29 cellular contexts compared by ENCODE assay signal in genomic region chr2:184906709-184907108, GRCh38.
DNase-seq lines count a peak whose midpoint lies in the region; ATAC-seq and TF ChIP-seq lines count a peak whose summit lies in the region.
"Had no signal": no experiment of that assay in that cellular context is flagged by ENCODE, and none has a peak within 500 bp of the region (broad histone marks: within the 10 kb centered on the region; RNA-seq: fewer than 3 reads in every experiment).

No MANE protein-coding gene starts in this region.

- peak overlapping the region; percentile 67 for H3K27ac ChIP-seq in cardiac muscle cell
- H3K27ac ChIP-seq: body of pancreas, C4-2B, KMS-11, left ventricle myocardium inferior, testis had no signal

- H3K9me3 ChIP-seq in cardiac muscle cell (ENCODE audit: low read depth): peaks cover 3% of the 10 kb centered on the region
- H3K9me3 ChIP-seq: body of pancreas, testis had no signal

- peaks cover 3% of the 10 kb centered on the region for H3K4me1 ChIP-seq in cardiac muscle cell (ENCODE audit: low read depth)
- H3K4me1 ChIP-seq: body of pancreas, left ventricle myocardium inferior, testis had no signal

- ATAC-seq in Right ventricle myocardium superior (ENCODE audit: poor library complexity): no peak
- ATAC-seq in GM19328 (IDR thresholded peaks at IDR 0.05; ENCODE audit: unreplicated experiment): no peak
- ATAC-seq in GM19455 (IDR thresholded peaks at IDR 0.05; ENCODE audit: unreplicated experiment): no peak
- ATAC-seq: activated T-cell treated with anti-CD3 and anti-CD28 coated beads, Interleukin-2, amount 50 U/mL, for 4 hours; body of pancreas; Panc1; right cardiac atrium; stimulated activated naive CD8-positive, alpha-beta T cell treated with anti-CD3 and anti-CD28 coated beads, Interleukin-15, Interleukin-2, amounts not matched to agents 100 U/mL and 50 U/mL, for 24 hours had no signal

- no peak for TF ChIP-seq CTCF in cardiac muscle cell (IDR thresholded peaks at IDR 0.05; ENCODE audit: low read depth, low read length)
- no peak for TF ChIP-seq CTCF in fibroblast of the aortic adventitia (IDR thresholded peaks at IDR 0.05; ENCODE audit: insufficient read depth, low read length)

- no peaks in the 10 kb centered on the region for H3K27me3 ChIP-seq in cardiac muscle cell
- H3K27me3 ChIP-seq: body of pancreas, testis had no signal

- DNase-seq in cardiac muscle cell (ENCODE audit: low read depth in 1 of 2, low spot score in 1 of 2) (peak in 1 of 2 donors; percentile 9), Right ventricle myocardium superior (no peak), amniotic epithelial cell (ENCODE audit: low read depth) (peak; percentile 83), fibroblast of the aortic adventitia (ENCODE audit: low read depth) (peak; percentile 57), NCI-H526 (lab: John Stamatoyannopoulos, UW) (no peak)
- no peak for DNase-seq in activated CD8-positive, alpha-beta memory T cell treated with anti-CD3 and anti-CD28 coated beads for 24 hours
- DNase-seq: activated CD4-positive, alpha-beta T cell treated with anti-CD3 and anti-CD28 coated beads, Interleukin-2, amount 10 ng/mL, durations not matched to agents 7 days and 5 days; activated gamma-delta T cell treated with Interleukin-2 at 50 U/mL for 16 hours; activated T-cell treated with anti-CD3 and anti-CD28 coated beads, Interleukin-2, amount 50 U/mL, for 4 hours; body of pancreas; GDM1; hypothalamus; left ventricle myocardium inferior; mesenchymal stem cell; MM.1S; NCI-H1417; NCI-H2081 treated with DMSO at 0.1 percent for 48 hours; NCI-H2227 treated with DMSO at 0.1 percent for 48 hours; NCI-H69; right cardiac atrium; SHP77; stimulated activated CD4-positive, alpha-beta T cell treated with anti-CD3 and anti-CD28 coated beads, Interleukin-1b, Interleukin-23, amount 100 ng/mL, for 48 hours; stimulated activated naive CD8-positive, alpha-beta T cell treated with anti-CD3 and anti-CD28 coated beads, Interleukin-15, Interleukin-2, amounts not matched to agents 100 U/mL and 50 U/mL, for 24 hours; testis had no signal

- intact Hi-C loops in Right ventricle myocardium superior (cut with DNase I): no loop called here

- H3K36me3 ChIP-seq in cardiac muscle cell: no peaks in the 10 kb centered on the region
- H3K36me3 ChIP-seq: left ventricle myocardium inferior had no signal

- no peak overlapping the region for H3K4me3 ChIP-seq in cardiac muscle cell
- no peak overlapping the region for H3K4me3 ChIP-seq in fibroblast of the aortic adventitia (ENCODE audit: low read depth, low read length)
- H3K4me3 ChIP-seq: body of pancreas, left ventricle myocardium inferior, testis had no signal

Comparison
In these comparisons a context has a peak if more than half of its experiments do, and no peak if none do; other contexts are left out.
1. DNase-seq: peak in amniotic epithelial cell (single experiment) and fibroblast of the aortic adventitia (single experiment); none in Right ventricle myocardium superior (single experiment), NCI-H526 (0 of 2) and activated CD8-positive, alpha-beta memory T cell treated with anti-CD3 and anti-CD28 coated beads for 24 hours (single experiment).